ENCODE assay signal across 10 cellular contexts in the genomic region with DNA sequence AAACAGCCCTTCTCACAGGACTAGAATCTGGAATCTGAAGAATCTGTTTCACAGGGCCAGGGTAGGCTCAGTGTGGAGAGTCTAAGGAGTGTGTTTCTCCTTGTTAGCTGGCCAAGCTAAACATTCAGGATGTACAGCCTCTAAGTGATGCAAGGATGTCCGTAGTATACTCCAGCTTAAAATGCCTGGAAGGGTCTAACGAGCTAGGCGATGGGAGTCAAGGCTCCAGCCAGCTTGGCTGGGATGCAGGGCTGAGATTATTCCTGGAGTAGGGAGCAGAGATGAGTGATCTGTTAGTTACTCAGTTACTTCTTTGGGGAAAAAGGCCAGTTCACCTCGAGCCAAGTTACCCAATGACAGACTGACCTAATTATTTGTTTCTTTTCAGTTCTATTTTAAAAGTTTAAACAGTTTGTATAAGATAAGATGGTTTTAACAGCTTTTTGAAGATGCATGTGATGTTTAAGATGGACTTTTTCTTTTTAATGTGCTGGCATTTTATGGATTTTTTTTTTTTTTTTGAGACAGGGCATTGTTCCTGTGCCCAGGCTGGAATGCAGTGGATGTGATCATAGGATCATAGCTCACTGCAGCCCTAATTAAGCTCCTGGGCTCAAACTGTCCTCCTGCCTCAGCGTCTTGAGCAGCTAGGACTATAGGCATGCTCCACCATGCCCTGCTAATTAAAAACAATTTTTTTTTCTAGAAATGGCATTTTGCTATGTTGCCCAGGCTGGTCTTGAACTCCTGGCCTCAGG. TPM values are rescaled to one million over a fixed set of nuclear protein-coding genes. Genes with fewer than 3 reads are reported as not detected.
DNase-seq lines count a peak whose midpoint lies in the region; ATAC-seq, FAIRE-seq and TF ChIP-seq lines count a peak whose summit lies in the region.
"Had no signal": no experiment of that assay in that cellular context is flagged by ENCODE, and none has a peak within 500 bp of the region (broad histone marks: within the 10 kb centered on the region; RNA-seq: fewer than 3 reads in every experiment).

No MANE protein-coding gene starts in this region.

- no peak for TF ChIP-seq POLR2A in spleen (IDR thresholded peaks at IDR 0.05)

- H3K9me3 ChIP-seq in kidney (ENCODE audit: control insufficient read depth in 1 of 2, low read length in 2 of 2): no peaks in the 10 kb centered on the region
- H3K9me3 ChIP-seq in spleen: no peaks in the 10 kb centered on the region
- no peaks in the 10 kb centered on the region for H3K9me3 ChIP-seq in SJCRH30 (replicated peaks)

- ATAC-seq in GM18873 (IDR thresholded peaks at IDR 0.05; ENCODE audit: low FRiP score, unreplicated experiment) (no peak), HG03196 (IDR thresholded peaks at IDR 0.05; ENCODE audit: unreplicated experiment) (no peak), HG03460 (IDR thresholded peaks at IDR 0.05; ENCODE audit: unreplicated experiment) (no peak)

- CTCF ChIA-PET in MCF 10A (lab: Yijun Ruan, JAX): interaction anchor here (0.5 to 1.2 kb wide), 5 partner anchors 25 to 450 kb away, joined by 3 to 5 read pairs (median 3); no protein-coding TSS in a partner anchor

- no TSS peak for BruUV-seq in MCF 10A (replicated peaks; lab: Mats Ljungman, UMichigan)

- POLR2A ChIA-PET in MCF 10A (lab: Yijun Ruan, JAX): interaction anchor here (0.6 to 3.4 kb wide), 15 partner anchors 9 to 224 kb away, joined by 3 to 25 read pairs (median 4); no protein-coding TSS in a partner anchor

- H3K4me1 ChIP-seq in kidney (ENCODE audit: control insufficient read depth in 1 of 2, insufficient read depth in 1 of 2, low read depth in 1 of 2, low read length in 2 of 2) (peaks cover 36 to 83% of the 10 kb centered on the region in 2 donors), spleen (peaks cover 20 to 92% (median 51%) of the 10 kb centered on the region in 6 donors), SJCRH30 (peaks cover 30% of the 10 kb centered on the region)

- H3K4me1 Mint-ChIP-seq in MCF 10A (ENCODE audit: insufficient read depth, unreplicated experiment): peaks cover 35% of the 10 kb centered on the region

- H3K4me3 ChIP-seq in kidney (ENCODE audit: low read length in 2 of 2) (no peak overlapping the region), spleen (no peak overlapping the region), SJCRH30 (no peak overlapping the region)
- H3K4me3 ChIP-seq: skin epidermis had no signal

- peaks cover 9% of the 10 kb centered on the region for H3K36me3 Mint-ChIP-seq in MCF 10A (ENCODE audit: insufficient read depth, unreplicated experiment)

- no peak for TF ChIP-seq CTCF in MCF 10A (IDR thresholded peaks at IDR 0.05; ENCODE audit: unreplicated experiment)
- no peak for TF ChIP-seq CTCF in kidney (IDR thresholded peaks at IDR 0.05; ENCODE audit: borderline replicate concordance, extremely low read depth, insufficient read depth)
- TF ChIP-seq CTCF in spleen (IDR thresholded peaks at IDR 0.05 in 8 of 11, conservative IDR thresholded peaks at IDR 0.05 in 3 of 11): no peak

- peak overlapping the region; percentile 6 to 41 for H3K9ac ChIP-seq in kidney (ENCODE audit: low read length in 2 of 2)

- FAIRE-seq in kidney (lab: Jason Lieb, UNC): peak; percentile 56
- FAIRE-seq: GM18507 had no signal

- no peaks in the 10 kb centered on the region for H3K27me3 Mint-ChIP-seq in MCF 10A (ENCODE audit: insufficient read depth, unreplicated experiment)

- peak overlapping the region; percentile 50 for H3K4me3 Mint-ChIP-seq in MCF 10A (ENCODE audit: unreplicated experiment)

- no peaks in the 10 kb centered on the region for H3K9me3 Mint-ChIP-seq in MCF 10A (ENCODE audit: unreplicated experiment)

- H3K27ac ChIP-seq in kidney (ENCODE audit: low read depth in 2 of 2, low read length in 2 of 2) (peak overlapping the region; percentile 80), spleen (peak overlapping the region in 7 of 8 donors; percentile 9 to 81 (median 43)), SJCRH30 (no peak overlapping the region)

- H3K36me3 ChIP-seq in kidney (ENCODE audit: control insufficient read depth in 1 of 2, insufficient read depth in 2 of 2, low read length in 2 of 2) (no peaks in the 10 kb centered on the region), spleen (no peaks in the 10 kb centered on the region), SJCRH30 (no peaks in the 10 kb centered on the region)

- 59 to 79% (median 74%) methylated on average over 5 of the region's 5 CpGs for WGBS in spleen, 5 donors

- peak overlapping the region; percentile 71 for H3K27ac Mint-ChIP-seq in MCF 10A (ENCODE audit: low read depth, unreplicated experiment)

- intact Hi-C loops in MCF 10A (cut with micrococcal nuclease) (no loop called here), kidney (cut with DNase I) (no loop called here), spleen (cut with DNase I; ENCODE audit: low total_unique reads) (no loop called here)

- DNase-seq in HCEC 1CT (peak; percentile 56), MCF 10A (ENCODE audit: unreplicated experiment) (peak; percentile 92), kidney (peak; percentile 81), spleen (no peak), SJCRH30 (no peak)

- H3K27me3 ChIP-seq in spleen (replicated peaks in 1 of 7) (peaks cover 0 to 3% (median 0%) of the 10 kb centered on the region in 7 donors), SJCRH30 (no peaks in the 10 kb centered on the region)

RNA-seq across cellular contexts. Expression of a gene that starts 41.1 kb away (rescaled TPM):
- 51.2 and 67.4 TPM in 2 replicates for total RNA-seq in MCF 10A (2022)
- 461 TPM for total RNA-seq in kidney
- polyA plus RNA-seq in kidney (ENCODE audit: insufficient read depth, low read depth, low replicate concordance): 65.9 TPM
- 100 to 1,000 TPM; 128 to 173 (median 154) TPM for total RNA-seq in spleen
- polyA plus RNA-seq in spleen: 10 to 100 TPM; 16.0 to 25.5 (median 19.6) TPM
- total RNA-seq in SJCRH30 (2014; rRNA removed; shearing (Covaris generic)): 42.7 and 48.2 TPM in 2 replicates

Comparison
In these comparisons a context has a peak if more than half of its experiments do, and no peak if none do; other contexts are left out.
1. DNase-seq: peak in HCEC 1CT (single experiment), MCF 10A (single experiment) and kidney (single experiment); none in spleen (single experiment) and SJCRH30 (0 of 2).